In genomic region chr1:165898837-165899236, GRCh38 we compare ENCODE assay signal across 1 cellular context.
TF ChIP-seq lines count a peak whose summit lies in the region.

No MANE protein-coding gene starts in this region.

TF ChIP-seq in GM23338, 12 proteins besides CTCF, POLR2A, EP300 and RAD21 (continued from another document):
- TF ChIP-seq NANOG (IDR thresholded peaks at IDR 0.05; ENCODE audit: borderline replicate concordance): no peak
- TF ChIP-seq ZNF462 (CRISPR knock-in tag; IDR thresholded peaks at IDR 0.05): no peak
- no peak for TF ChIP-seq CREB1 (CRISPR knock-in tag; IDR thresholded peaks at IDR 0.05; ENCODE audit: low read depth)
